In the genomic region with DNA sequence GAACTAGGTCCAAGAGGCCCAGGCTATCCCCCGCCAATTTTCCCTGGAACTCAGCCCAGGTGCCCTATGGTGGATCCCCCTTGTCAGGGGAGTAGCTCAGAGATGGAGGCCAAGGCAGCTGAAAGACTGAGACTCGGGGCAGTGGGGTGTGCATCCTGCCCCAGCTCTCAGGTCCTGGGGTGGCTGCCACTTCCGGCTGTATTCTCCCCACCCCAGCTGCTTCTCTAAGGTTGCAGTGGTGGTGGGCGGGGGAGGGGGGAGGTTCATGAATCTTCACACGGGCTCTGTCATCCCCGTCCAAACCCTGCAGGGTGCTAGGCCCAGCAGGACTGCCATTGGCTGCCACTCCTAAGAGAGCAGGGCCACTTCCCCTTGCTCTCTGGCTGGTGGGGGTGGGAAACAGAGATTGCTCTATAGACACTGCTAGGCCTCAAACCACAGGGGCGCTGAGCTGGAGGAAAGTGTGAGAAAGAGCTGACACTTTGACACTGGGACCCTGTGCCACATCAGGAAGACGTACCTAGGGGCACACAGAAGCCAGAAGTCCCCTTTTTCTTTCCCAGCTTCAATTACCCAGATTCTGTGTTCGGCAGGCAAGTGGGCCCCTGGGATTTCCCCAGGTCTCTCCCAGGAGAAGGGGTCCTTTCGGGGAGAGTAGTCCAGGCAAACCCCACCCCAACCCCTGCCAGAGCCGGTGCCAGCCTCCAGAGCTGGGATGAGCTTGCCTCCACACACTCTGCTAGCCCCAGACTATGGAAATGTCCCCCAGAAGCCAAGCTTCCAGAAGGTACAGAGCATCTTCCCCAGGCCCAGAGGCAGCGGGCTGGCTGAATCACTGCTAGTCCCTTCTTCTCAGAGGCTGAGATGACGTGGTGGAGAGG, we compare ENCODE assay signal across 9 cellular contexts. TPM values are rescaled to one million over a fixed set of nuclear protein-coding genes. Genes with fewer than 3 reads are reported as not detected.
DNase-seq lines count a peak whose midpoint lies in the region; ATAC-seq and TF ChIP-seq lines count a peak whose summit lies in the region.
"Had no signal": no experiment of that assay in that cellular context is flagged by ENCODE, and none has a peak within 500 bp of the region (broad histone marks: within the 10 kb centered on the region; RNA-seq: fewer than 3 reads in every experiment).

No MANE protein-coding gene starts in this region.

- no peak overlapping the region for H3K23ac ChIP-seq in IMR-90 (ENCODE audit: low read depth, low read length)

- H4K20me1 ChIP-seq in IMR-90 (ENCODE audit: insufficient read depth, low read length) (no peaks in the 10 kb centered on the region; the same call in 1 of the 2 replicates), SK-N-SH (ENCODE audit: insufficient read depth) (no peaks in the 10 kb centered on the region)

- H3K9ac ChIP-seq in IMR-90 (ENCODE audit: low read depth, low read length) (no peak overlapping the region), SK-N-SH (no peak overlapping the region)

- no TSS peak for BruUV-seq in IMR-90 (replicated peaks; lab: Mats Ljungman, UMichigan)

- no peak overlapping the region for H3K14ac ChIP-seq in IMR-90 (replicated peaks; ENCODE audit: low read depth, low read length)

- H2BK120ac ChIP-seq in IMR-90 (ENCODE audit: low read depth, low read length): no peak overlapping the region

- H3K79me1 ChIP-seq in IMR-90 (ENCODE audit: low read depth in 1 of 2, low read length in 2 of 2): no peaks in the 10 kb centered on the region

- no peak overlapping the region for H3K56ac ChIP-seq in IMR-90 (ENCODE audit: extremely low read depth, insufficient read depth, low read length)

- H3F3A ChIP-seq in SK-N-SH (replicated peaks; ENCODE audit: insufficient read depth): no peaks in the 10 kb centered on the region

- no peak for TF ChIP-seq POLR2A in IMR-90 (IDR thresholded peaks at IDR 0.05; ENCODE audit: low read depth, low read length)

- H3K4me3 ChIP-seq in IMR-90 (ENCODE audit: insufficient read depth, low read depth, low read length): no peak overlapping the region
- peak overlapping the region in 4 of 10 donors; percentile 18 to 60 (median 32) for H3K4me3 ChIP-seq in heart right ventricle
- no peak overlapping the region for H3K4me3 ChIP-seq in SK-N-SH (ENCODE audit: low read depth in 2 of 2, low read length in 1 of 2)

- no peak overlapping the region for H2BK20ac ChIP-seq in IMR-90 (ENCODE audit: low read depth, low read length)

- peak overlapping the region; percentile 93 to 99 (median 96) for H3K27ac Mint-ChIP-seq in CD14-positive monocyte

- no peak overlapping the region for H3K4ac ChIP-seq in IMR-90 (ENCODE audit: low read depth, low read length)

- ATAC-seq in GM21360 (IDR thresholded peaks at IDR 0.05; ENCODE audit: unreplicated experiment) (peak; percentile 72), IMR-90 (ENCODE audit: low read depth) (no peak), heart right ventricle (peak in 6 of 8 donors; percentile 35 to 53 (median 44))

- H4K8ac ChIP-seq in IMR-90 (ENCODE audit: low read depth in 2 of 2, low read length in 2 of 2): no peak overlapping the region

- no peak overlapping the region for H2AK5ac ChIP-seq in IMR-90 (ENCODE audit: low read depth, low read length)

- TF ChIP-seq EP300 in SK-N-SH (IDR thresholded peaks at IDR 0.05; ENCODE audit: borderline replicate concordance in 1 of 2, low read depth in 1 of 2, low read length in 1 of 2): no peak

- WGBS in IMR-90 (ENCODE audit: extremely low coverage in 2 of 2, insufficient read length in 1 of 2), 2 experiments: no CpG with 5 or more reads among the region's 13 CpGs
- 81 to 84% methylated on average over 13 of the region's 13 CpGs for WGBS in heart right ventricle, 2 donors
- WGBS in SK-N-SH (ENCODE audit: low lambda C conversion rate): 23% methylated on average over 11 of the region's 13 CpGs

- H2AFZ ChIP-seq in IMR-90 (replicated peaks; ENCODE audit: low read length, poor library complexity): no peak overlapping the region
- H2AFZ ChIP-seq in SK-N-SH (ENCODE audit: low read depth): no peak overlapping the region

- peaks cover 0 to 13% (median 0%) of the 10 kb centered on the region in 3 donors for H3K27me3 Mint-ChIP-seq in CD14-positive monocyte (ENCODE audit: low read depth in 3 of 3)

- in situ Hi-C loops in IMR-90 (cut with MboI; ENCODE audit: low sequenced_read_pairs): no loop called here

- peaks cover 74% of the 10 kb centered on the region for H3K4me1 Mint-ChIP-seq in CD14-positive monocyte

- H3K4me3 Mint-ChIP-seq in CD14-positive monocyte: peak overlapping the region; percentile 95 to 96

- DNase-seq in CD14-positive monocyte (ENCODE audit: low spot score) (peak; percentile 84), IMR-90 (no peak), heart right ventricle (peak in 1 of 2 donors; percentile 23), DMS 273 treated with DMSO at 0.1 percent for 48 hours (lab: John Stamatoyannopoulos, UW) (no peak), SK-N-SH (no peak)
- DNase-seq in activated CD4-positive, alpha-beta T cell treated with anti-CD3 and anti-CD28 coated beads, Interleukin-2, amount 50 U/mL, for 48 hours: peak; percentile 77 to 85
- peak; percentile 54 to 61 for DNase-seq in stimulated activated CD8-positive, alpha-beta memory T cell treated with anti-CD3 and anti-CD28 coated beads, Interleukin-2, amount 100 ng/mL, for 1 hour (ENCODE audit: low read depth in 2 of 2)

- H4K91ac ChIP-seq in IMR-90 (ENCODE audit: insufficient read depth, low read depth, low read length): no peak overlapping the region

- POLR2A ChIA-PET in IMR-90 (lab: Charles Lee; ENCODE audit: unreplicated experiment): no interaction called here
- POLR2A ChIA-PET in SK-N-SH (lab: Yijun Ruan, JAX): no interaction called here

- no peaks in the 10 kb centered on the region for H3K9me2 ChIP-seq in SK-N-SH

- H3K4me1 ChIP-seq in IMR-90 (ENCODE audit: control insufficient read depth, insufficient read depth, low read length) (no peaks in the 10 kb centered on the region), heart right ventricle (peaks cover 0 to 51% (median 0%) of the 10 kb centered on the region in 9 donors), SK-N-SH (ENCODE audit: control insufficient read depth in 1 of 2, insufficient read depth in 2 of 2, low read depth in 1 of 2, low read length in 1 of 2) (no peaks in the 10 kb centered on the region; a peak in 1 of 4 replicates)

- CTCF ChIA-PET in IMR-90 (lab: Yijun Ruan, JAX) (no interaction called here), SK-N-SH (lab: Yijun Ruan, JAX) (interaction anchor here (0.6 kb wide), 1 partner anchor 144 kb away, joined by 3 read pairs; no protein-coding TSS in a partner anchor)

- TF ChIP-seq CTCF in CD14-positive monocyte (IDR thresholded peaks at IDR 0.05) (no peak), IMR-90 (conservative IDR thresholded peaks at IDR 0.05; ENCODE audit: low read depth, low read length) (no peak), heart right ventricle (IDR thresholded peaks at IDR 0.05) (no peak), SK-N-SH (IDR thresholded peaks at IDR 0.05) (no peak)

- peaks cover 0 to 6% (median 2%) of the 10 kb centered on the region in 7 donors for H3K9me3 Mint-ChIP-seq in CD14-positive monocyte

- no peak overlapping the region for H3K18ac ChIP-seq in IMR-90 (ENCODE audit: low read depth, low read length)

- no peaks in the 10 kb centered on the region for H3K79me2 ChIP-seq in SK-N-SH (ENCODE audit: insufficient read depth)

- intact Hi-C loops in CD14-positive monocyte (cut with micrococcal nuclease): loop anchor here in 1 of 2 donors (5.0 kb wide), 1 partner anchor 36 kb away; no protein-coding TSS in a partner anchor
- intact Hi-C loops in IMR-90 (cut with micrococcal nuclease): no loop called here
- intact Hi-C loops in heart right ventricle (cut with DNase I): no loop called here

- no peak overlapping the region for H2BK15ac ChIP-seq in IMR-90 (ENCODE audit: low read depth, low read length)

- H3K27me3 ChIP-seq in IMR-90 (ENCODE audit: control insufficient read depth, insufficient read depth, low read length): peaks cover 22% of the 10 kb centered on the region
- H3K27me3 ChIP-seq in heart right ventricle: peaks cover 0 to 5% (median 0%) of the 10 kb centered on the region in 7 donors
- peaks cover 20% of the 10 kb centered on the region; the same call in 1 of the 2 replicates for H3K27me3 ChIP-seq in SK-N-SH (ENCODE audit: insufficient read depth)

- dilution Hi-C loops in IMR-90 (cut with HindIII; ENCODE audit: low sequenced_read_pairs, unreplicated experiment): no loop called here

- no peaks in the 10 kb centered on the region for H3K9me1 ChIP-seq in IMR-90 (ENCODE audit: insufficient read depth, low read length)

- H2AK9ac ChIP-seq in IMR-90 (replicated peaks; ENCODE audit: low read depth, low read length, poor library complexity): peak overlapping the region; percentile 55

- peaks cover 35 to 45% of the 10 kb centered on the region in 2 donors for H3K36me3 Mint-ChIP-seq in CD14-positive monocyte

- H3K27ac ChIP-seq in IMR-90 (ENCODE audit: insufficient read depth, low read length): no peak overlapping the region
- peak overlapping the region in 2 of 10 donors; percentile 22 to 93 for H3K27ac ChIP-seq in heart right ventricle
- no peak overlapping the region for H3K27ac ChIP-seq in SK-N-SH (ENCODE audit: low read depth in 2 of 2, low read length in 1 of 2)

- no peak overlapping the region for H3K4me2 ChIP-seq in IMR-90 (ENCODE audit: low read depth, low read length)
- no peak overlapping the region for H3K4me2 ChIP-seq in SK-N-SH

- H3K9me3 ChIP-seq in IMR-90 (ENCODE audit: control insufficient read depth, insufficient read depth, low read length): peaks cover 3% of the 10 kb centered on the region; the same call in 1 of the 2 replicates
- no peaks in the 10 kb centered on the region for H3K9me3 ChIP-seq in heart right ventricle
- H3K9me3 ChIP-seq in SK-N-SH: no peaks in the 10 kb centered on the region

- no peaks in the 10 kb centered on the region for H3K36me3 ChIP-seq in IMR-90 (ENCODE audit: control insufficient read depth, insufficient read depth, low read length)
- H3K36me3 ChIP-seq in heart right ventricle: peaks cover 0 to 3% (median 0%) of the 10 kb centered on the region in 9 donors
- H3K36me3 ChIP-seq in SK-N-SH (replicated peaks in 1 of 2; ENCODE audit: control insufficient read depth in 1 of 2, insufficient read depth in 2 of 2, low read length in 1 of 2): no peaks in the 10 kb centered on the region

- H4K5ac ChIP-seq in IMR-90 (ENCODE audit: low read depth, low read length): no peak overlapping the region

- no peak overlapping the region for H2BK5ac ChIP-seq in IMR-90 (ENCODE audit: low read depth, low read length, poor library complexity, severe bottlenecking)

- TF ChIP-seq RAD21 in IMR-90 (IDR thresholded peaks at IDR 0.05; ENCODE audit: low read length): no peak
- TF ChIP-seq RAD21 in SK-N-SH (IDR thresholded peaks at IDR 0.05; ENCODE audit: low read length): no peak

RNA-seq across cellular contexts. Expression of a gene that starts 1.6 kb away (rescaled TPM):
- polyA plus RNA-seq in CD14-positive monocyte (100 to 1,000 TPM; 127 to 179 TPM), IMR-90 (2012; rRNA removed) (not detected in 2 replicates), heart right ventricle (1 to 10 TPM in 1 of 2 donors, under 1 TPM in 1; 0.88 to 1.9 TPM), SK-N-SH (2012; rRNA removed) (not detected in 2 replicates)
- total RNA-seq in IMR-90 (2012; rRNA removed) (not detected in 2 replicates), heart right ventricle (10 to 100 TPM in 1 of 10 donors, 1 to 10 TPM in 6, under 1 TPM in 3; 0.57 to 15.3 (median 2.3) TPM)
- polyA plus RNA-seq in IMR-90 (2012; cell fraction: cytosol; rRNA removed): not detected in 2 replicates
- polyA plus RNA-seq in IMR-90 (2012; cell fraction: nucleus; rRNA removed; ENCODE audit: low replicate concordance): not detected in 2 replicates
- polyA plus RNA-seq in SK-N-SH (2012; cell fraction: cytosol; rRNA removed): not detected in 2 replicates
- polyA plus RNA-seq in SK-N-SH (2012; cell fraction: nucleus; rRNA removed): not detected in 2 replicates
- total RNA-seq: bronchial epithelial cell had no signal

RNA-seq across cellular contexts. Expression of a gene that starts 42.6 kb away (rescaled TPM):
- not detected for polyA plus RNA-seq in CD14-positive monocyte
- under 0.01 TPM in 1 of 2 replicates, not detected in the other for total RNA-seq in IMR-90 (2012; rRNA removed)
- polyA plus RNA-seq in IMR-90 (2012; rRNA removed): 0.07 TPM in 1 of 2 replicates, not detected in the other
- polyA plus RNA-seq in IMR-90 (2012; cell fraction: cytosol; rRNA removed): 0.03 TPM in 1 of 2 replicates, not detected in the other
- 0.03 TPM in 1 of 2 replicates, not detected in the other for polyA plus RNA-seq in IMR-90 (2012; cell fraction: nucleus; rRNA removed; ENCODE audit: low replicate concordance)
- 1 to 10 TPM in 1 of 10 donors, under 1 TPM in 9; 0.18 to 2.2 (median 0.52) TPM for total RNA-seq in heart right ventricle
- under 1 TPM; 0.22 to 0.99 TPM for polyA plus RNA-seq in heart right ventricle
- polyA plus RNA-seq in SK-N-SH (2012; rRNA removed): 0.19 and 0.21 TPM in 2 replicates
- 0.04 and 0.20 TPM in 2 replicates for polyA plus RNA-seq in SK-N-SH (2012; cell fraction: cytosol; rRNA removed)
- 0.11 and 0.12 TPM in 2 replicates for polyA plus RNA-seq in SK-N-SH (2012; cell fraction: nucleus; rRNA removed)
- total RNA-seq: bronchial epithelial cell had no signal

Comparison
In these comparisons a context has a peak if more than half of its experiments do, and no peak if none do; other contexts are left out.
1. DNase-seq: peak in CD14-positive monocyte (single experiment), activated CD4-positive, alpha-beta T cell treated with anti-CD3 and anti-CD28 coated beads, Interleukin-2, amount 50 U/mL, for 48 hours (2 of 2) and stimulated activated CD8-positive, alpha-beta memory T cell treated with anti-CD3 and anti-CD28 coated beads, Interleukin-2, amount 100 ng/mL, for 1 hour (2 of 2); none in IMR-90 (single experiment), DMS 273 treated with DMSO at 0.1 percent for 48 hours (single experiment) and SK-N-SH (single experiment).
2. RNA of a gene that starts 1.6 kb away (polyA plus RNA-seq): 127 to 179 TPM in CD14-positive monocyte; 0.88 to 1.9 TPM in heart right ventricle, not detected in IMR-90 and not detected in SK-N-SH; every median in the first group is over 10 times any median in the second.